Comparison of ENCODE assay signal across 17 cellular contexts in genomic region chr3:53040361-53040820, GRCh38. TPM values are rescaled to one million over a fixed set of nuclear protein-coding genes. Genes with fewer than 3 reads are reported as not detected.
DNase-seq lines count a peak whose midpoint lies in the region; ATAC-seq, FAIRE-seq and TF ChIP-seq lines count a peak whose summit lies in the region.
"Had no signal": no experiment of that assay in that cellular context is flagged by ENCODE, and none has a peak within 500 bp of the region (broad histone marks: within the 10 kb centered on the region; RNA-seq: fewer than 3 reads in every experiment).

No MANE protein-coding gene starts in this region.

- TF ChIP-seq CTCF in MCF 10A (IDR thresholded peaks at IDR 0.05; ENCODE audit: unreplicated experiment) (no peak), breast epithelium (IDR thresholded peaks at IDR 0.05) (no peak), keratinocyte (optimal IDR thresholded peaks at IDR 0.05 in 1 of 3, IDR thresholded peaks at IDR 0.05 in 1 of 3, conservative IDR thresholded peaks at IDR 0.05 in 1 of 3; ENCODE audit: extremely low read depth in 1 of 3, insufficient read depth in 2 of 3, low read length in 3 of 3) (no peak), tibial artery (IDR thresholded peaks at IDR 0.05) (no peak)

- H3K9me1 ChIP-seq in keratinocyte (ENCODE audit: control insufficient read depth, extremely low read depth, insufficient read depth, low read length), result no peaks in the 10 kb centered on the region

- no TSS peak for BruUV-seq in MCF 10A (replicated peaks; lab: Mats Ljungman, UMichigan)

- H3K27ac ChIP-seq in breast epithelium (no peak overlapping the region), keratinocyte (ENCODE audit: control insufficient read depth, insufficient read depth, low read length) (no peak overlapping the region), tibial artery (no peak overlapping the region)
- H3K27ac ChIP-seq: body of pancreas, heart right ventricle, HL-60, uterus had no signal

- H3K9ac ChIP-seq in keratinocyte (ENCODE audit: control insufficient read depth, extremely low read depth, insufficient read depth, low read length), result no peak overlapping the region

- H3K36me3 ChIP-seq in breast epithelium, result no peaks in the 10 kb centered on the region
- H3K36me3 ChIP-seq in keratinocyte (ENCODE audit: control insufficient read depth in 2 of 2, extremely low read depth in 1 of 2, insufficient read depth in 2 of 2, low read length in 2 of 2), result no peaks in the 10 kb centered on the region
- H3K36me3 ChIP-seq in tibial artery, result no peaks in the 10 kb centered on the region
- H3K36me3 ChIP-seq: heart right ventricle, uterus had no signal

- H3K4me3 ChIP-seq in breast epithelium, result no peak overlapping the region
- no peak overlapping the region for H3K4me3 ChIP-seq in keratinocyte (ENCODE audit: control insufficient read depth in 2 of 3, extremely low read depth in 1 of 3, insufficient read depth in 2 of 3, low read depth in 1 of 3, low read length in 3 of 3)
- H3K4me3 ChIP-seq in tibial artery, result no peak overlapping the region
- H3K4me3 ChIP-seq: body of pancreas, heart right ventricle, lung, uterus had no signal

- no peaks in the 10 kb centered on the region for H3K27me3 Mint-ChIP-seq in MCF 10A (ENCODE audit: insufficient read depth, unreplicated experiment)
- H3K27me3 Mint-ChIP-seq in T-cell, result no peaks in the 10 kb centered on the region

- H3K4me1 Mint-ChIP-seq in MCF 10A (ENCODE audit: insufficient read depth, unreplicated experiment) (peaks cover 14% of the 10 kb centered on the region), T-cell (peaks cover 73 to 82% (median 76%) of the 10 kb centered on the region in 3 donors)

- H3K9me3 ChIP-seq in breast epithelium (no peaks in the 10 kb centered on the region), keratinocyte (ENCODE audit: control insufficient read depth, low read depth, low read length) (no peaks in the 10 kb centered on the region), tibial artery (no peaks in the 10 kb centered on the region)
- H3K9me3 ChIP-seq: body of pancreas, heart right ventricle, uterus had no signal

- H2AFZ ChIP-seq in keratinocyte (ENCODE audit: control insufficient read depth, low read length), result no peak overlapping the region

- intact Hi-C loops in MCF 10A (cut with micrococcal nuclease) (loop anchor here (5.0 kb wide), 1 partner anchor 143 kb away; the partner anchor contains the start of gene STIMATE), breast epithelium (cut with DNase I; ENCODE audit: low total_unique reads) (no loop called here), tibial artery (cut with DNase I; ENCODE audit: low total_unique reads) (no loop called here)

- POLR2A ChIA-PET in MCF 10A (lab: Yijun Ruan, JAX), result interaction anchor here (0.6 to 0.7 kb wide), 2 partner anchors 31 to 138 kb away, joined by 3 read pairs; no protein-coding TSS in a partner anchor
- POLR2A ChIA-PET in T-cell (lab: Charles Lee), result interaction anchor here in 1 of 2 donors (0.5 kb wide), 1 partner anchor 57 kb away, joined by 3 read pairs; no protein-coding TSS in a partner anchor

- no peaks in the 10 kb centered on the region for H3K36me3 Mint-ChIP-seq in MCF 10A (ENCODE audit: insufficient read depth, unreplicated experiment)
- H3K36me3 Mint-ChIP-seq in T-cell, result peaks cover 5% of the 10 kb centered on the region

- H3K9me3 Mint-ChIP-seq in MCF 10A (ENCODE audit: unreplicated experiment) (no peaks in the 10 kb centered on the region), T-cell (no peaks in the 10 kb centered on the region)

- H3K4me1 ChIP-seq in breast epithelium (no peaks in the 10 kb centered on the region), keratinocyte (ENCODE audit: control insufficient read depth, extremely low read depth, insufficient read depth, low read length) (peaks cover 28% of the 10 kb centered on the region), tibial artery (peaks cover 0 to 10% (median 3%) of the 10 kb centered on the region in 4 donors)
- H3K4me1 ChIP-seq: uterus had no signal

- H3K27ac Mint-ChIP-seq in MCF 10A (ENCODE audit: low read depth, unreplicated experiment), result peak overlapping the region; percentile 23
- H3K27ac Mint-ChIP-seq in T-cell, result peak overlapping the region; percentile 58 to 86

- H4K20me1 ChIP-seq in keratinocyte (ENCODE audit: control insufficient read depth, extremely low read depth, insufficient read depth, low read length), result no peaks in the 10 kb centered on the region

- dilution Hi-C loops in keratinocyte (cut with MboI; ENCODE audit: extremely low pct_ligation_motif_present, low sequenced_read_pairs), result no loop called here

- H3K27me3 ChIP-seq in breast epithelium, result no peaks in the 10 kb centered on the region
- H3K27me3 ChIP-seq in keratinocyte (ENCODE audit: control insufficient read depth, extremely low read depth, insufficient read depth, low read length), result no peaks in the 10 kb centered on the region
- no peaks in the 10 kb centered on the region for H3K27me3 ChIP-seq in tibial artery
- H3K27me3 ChIP-seq: body of pancreas, heart right ventricle, uterus had no signal

- FAIRE-seq in keratinocyte (lab: Jason Lieb, UNC), result peak; percentile 58

- peaks cover 16% of the 10 kb centered on the region for H3K79me2 ChIP-seq in keratinocyte (ENCODE audit: control insufficient read depth, insufficient read depth, low read length)

- H3K4me3 Mint-ChIP-seq in MCF 10A (ENCODE audit: unreplicated experiment), result peak overlapping the region; percentile 38
- peak overlapping the region in 1 of 3 donors; percentile 4 for H3K4me3 Mint-ChIP-seq in T-cell

- H3K4me2 ChIP-seq in keratinocyte (ENCODE audit: control insufficient read depth, extremely low read depth, insufficient read depth, low read depth, low read length), result peak overlapping the region; percentile 28

- CTCF ChIA-PET in MCF 10A (lab: Yijun Ruan, JAX), result interaction anchor here (0.6 to 0.7 kb wide), 2 partner anchors 69 to 91 kb away, joined by 4 to 6 read pairs; no protein-coding TSS in a partner anchor
- CTCF ChIA-PET in T-cell (lab: Charles Lee), result no interaction called here

- no peak for TF ChIP-seq POLR2A in breast epithelium (IDR thresholded peaks at IDR 0.05)

- DNase-seq in MCF 10A (ENCODE audit: unreplicated experiment), result peak; percentile 37
- no peak for DNase-seq in breast epithelium (ENCODE audit: low spot score in 2 of 2)
- no peak for DNase-seq in T-cell
- no peak for DNase-seq in keratinocyte (ENCODE audit: low read depth, low spot score)
- no peak for DNase-seq in tibial artery
- DNase-seq in NCI-H526 treated with DMSO at 0.1 percent for 48 hours (lab: John Stamatoyannopoulos, UW), result no peak
- DNase-seq in NCI-H2171 treated with DMSO at 0.1 percent for 48 hours (lab: John Stamatoyannopoulos, UW), result no peak
- DNase-seq: body of pancreas, GDM1, heart right ventricle, NCI-H510A treated with DMSO at 0.1 percent for 48 hours, nucleus accumbens, SHP77, uterus had no signal

- ATAC-seq in T-cell (replicated peaks in 1 of 4), result no peak
- ATAC-seq in GM21515 (IDR thresholded peaks at IDR 0.05; ENCODE audit: unreplicated experiment), result no peak
- ATAC-seq: body of pancreas, heart right ventricle had no signal

RNA-seq across cellular contexts. Expression of gene SFMBT1, which starts 5.5 kb away (rescaled TPM):
- total RNA-seq in MCF 10A (2022) (11.5 and 11.8 TPM in 2 replicates), breast epithelium (10 to 100 TPM; 17.9 to 35.1 (median 30.2) TPM), T-cell (10 to 100 TPM; 30.3 to 42.7 (median 37.7) TPM)
- 2.1 to 4.7 TPM (median 4.1 TPM) in 3 replicates for polyA plus RNA-seq in keratinocyte
- 6.2 TPM for polyA plus RNA-seq in keratinocyte (2011; ENCODE audit: low read depth)
- polyA plus RNA-seq in keratinocyte (2011; cell fraction: cytosol; rRNA removed), result 2.0 and 2.7 TPM in 2 replicates
- 3.5 and 4.0 TPM in 2 replicates for polyA plus RNA-seq in keratinocyte (2011; cell fraction: nucleus; rRNA removed)
- polyA plus RNA-seq in keratinocyte (2012; ENCODE audit: low replicate concordance), result 3.2 and 4.6 TPM in 2 replicates
- polyA minus RNA-seq in keratinocyte, result 6.9 to 8.9 TPM (median 8.5 TPM) in 3 replicates
- 7.3 TPM for polyA minus RNA-seq in keratinocyte (2011; cell fraction: cytosol; rRNA and poly(A)+ RNA removed)
- 8.7 and 11.2 TPM in 2 replicates for polyA minus RNA-seq in keratinocyte (2011; cell fraction: nucleus; rRNA and poly(A)+ RNA removed)
